Comparison of ENCODE assay signal across 1 cellular context in the genomic region with DNA sequence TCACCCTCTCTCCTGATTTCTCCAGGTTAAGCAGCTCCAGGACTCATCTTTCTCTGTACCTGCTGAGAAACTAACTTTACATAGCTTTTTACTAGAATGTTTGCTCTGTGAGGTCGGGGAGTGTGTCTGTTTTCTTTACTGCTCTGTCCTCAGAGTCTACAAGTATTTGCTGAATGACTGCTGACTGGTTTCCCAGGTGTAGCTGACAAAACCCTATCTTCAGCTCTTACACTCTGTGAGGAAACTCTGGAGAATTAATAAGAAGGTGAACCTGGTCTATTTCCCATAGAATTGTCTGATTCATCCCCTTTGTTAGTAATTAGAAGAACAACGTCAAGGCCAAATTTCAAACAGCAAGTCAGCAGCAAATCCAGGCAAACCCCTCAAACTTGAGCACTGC.
TF ChIP-seq lines count a peak whose summit lies in the region.

No MANE protein-coding gene starts in this region.

TF ChIP-seq in HepG2, 621 proteins besides CTCF, POLR2A, EP300 and RAD21 (continued from another document):
- TF ChIP-seq, protein P1, sequence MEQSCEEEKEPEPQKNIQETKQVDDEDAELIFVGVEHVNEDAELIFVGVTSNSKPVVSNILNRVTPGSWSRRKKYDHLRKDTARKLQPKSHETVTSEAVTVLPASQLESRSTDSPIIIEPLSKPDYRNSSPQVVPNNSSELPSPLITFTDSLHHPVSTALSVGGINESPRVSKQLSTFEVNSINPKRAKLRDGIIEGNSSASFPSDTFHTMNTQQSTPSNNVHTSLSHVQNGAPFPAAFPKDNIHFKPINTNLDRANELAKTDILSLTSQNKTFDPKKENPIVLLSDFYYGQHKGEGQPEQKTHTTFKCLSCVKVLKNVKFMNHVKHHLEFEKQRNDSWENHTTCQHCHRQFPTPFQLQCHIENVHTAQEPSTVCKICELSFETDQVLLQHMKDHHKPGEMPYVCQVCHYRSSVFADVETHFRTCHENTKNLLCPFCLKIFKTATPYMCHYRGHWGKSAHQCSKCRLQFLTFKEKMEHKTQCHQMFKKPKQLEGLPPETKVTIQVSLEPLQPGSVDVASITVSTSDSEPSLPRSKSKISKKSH (CRISPR knock-in tag; IDR thresholded peaks at IDR 0.05; ENCODE audit: borderline replicate concordance): no peak
- no peak for TF ChIP-seq ZNF577 (CRISPR knock-in tag; IDR thresholded peaks at IDR 0.05; ENCODE audit: borderline replicate concordance, low read depth)
- no peak for TF ChIP-seq ATM (IDR thresholded peaks at IDR 0.05; ENCODE audit: borderline replicate concordance)
- TF ChIP-seq CHD2 (IDR thresholded peaks at IDR 0.05; ENCODE audit: low read depth, low read length): no peak
- no peak for TF ChIP-seq ZNF260 (CRISPR knock-in tag; IDR thresholded peaks at IDR 0.05; ENCODE audit: borderline replicate concordance, low read depth)
- TF ChIP-seq, protein P2, sequence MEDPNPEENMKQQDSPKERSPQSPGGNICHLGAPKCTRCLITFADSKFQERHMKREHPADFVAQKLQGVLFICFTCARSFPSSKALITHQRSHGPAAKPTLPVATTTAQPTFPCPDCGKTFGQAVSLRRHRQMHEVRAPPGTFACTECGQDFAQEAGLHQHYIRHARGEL (CRISPR knock-in tag; IDR thresholded peaks at IDR 0.05): no peak
- TF ChIP-seq, protein P3, sequence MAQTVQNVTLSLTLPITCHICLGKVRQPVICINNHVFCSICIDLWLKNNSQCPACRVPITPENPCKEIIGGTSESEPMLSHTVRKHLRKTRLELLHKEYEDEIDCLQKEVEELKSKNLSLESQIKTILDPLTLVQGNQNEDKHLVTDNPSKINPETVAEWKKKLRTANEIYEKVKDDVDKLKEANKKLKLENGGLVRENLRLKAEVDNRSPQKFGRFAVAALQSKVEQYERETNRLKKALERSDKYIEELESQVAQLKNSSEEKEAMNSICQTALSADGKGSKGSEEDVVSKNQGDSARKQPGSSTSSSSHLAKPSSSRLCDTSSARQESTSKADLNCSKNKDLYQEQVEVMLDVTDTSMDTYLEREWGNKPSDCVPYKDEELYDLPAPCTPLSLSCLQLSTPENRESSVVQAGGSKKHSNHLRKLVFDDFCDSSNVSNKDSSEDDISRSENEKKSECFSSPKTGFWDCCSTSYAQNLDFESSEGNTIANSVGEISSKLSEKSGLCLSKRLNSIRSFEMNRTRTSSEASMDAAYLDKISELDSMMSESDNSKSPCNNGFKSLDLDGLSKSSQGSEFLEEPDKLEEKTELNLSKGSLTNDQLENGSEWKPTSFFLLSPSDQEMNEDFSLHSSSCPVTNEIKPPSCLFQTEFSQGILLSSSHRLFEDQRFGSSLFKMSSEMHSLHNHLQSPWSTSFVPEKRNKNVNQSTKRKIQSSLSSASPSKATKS (CRISPR knock-in tag; IDR thresholded peaks at IDR 0.05): no peak
